8 cellular contexts compared by ENCODE assay signal in the genomic region with DNA sequence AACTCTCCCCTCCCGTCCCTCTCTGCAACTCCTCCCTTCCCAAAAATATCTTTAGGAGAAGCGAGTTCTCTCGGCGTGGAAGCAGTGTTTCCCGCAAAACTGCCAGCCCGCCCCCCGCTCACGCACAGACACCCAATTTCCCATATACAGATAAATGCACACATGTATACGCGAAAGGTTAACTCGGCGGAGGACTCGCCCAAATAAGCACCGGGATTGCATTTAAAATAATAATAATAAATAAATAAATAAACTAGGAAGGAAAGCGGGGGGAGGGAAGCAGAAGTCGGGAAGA.
A peak's percentile ranks its signal among the peaks of the same experiment; 100 is the strongest.
DNase-seq lines count a peak whose midpoint lies in the region; ATAC-seq and TF ChIP-seq lines count a peak whose summit lies in the region.

No MANE protein-coding gene starts in this region.

- under 1% methylated on average over 16 of the region's 16 CpGs for WGBS in liver
- WGBS in thymus: 2% methylated on average over 16 of the region's 16 CpGs

- H3K9me3 Mint-ChIP-seq in activated CD8-positive, alpha-beta memory T cell treated with anti-CD3 and anti-CD28 coated beads, Interleukin-2, amount 10 ng/mL, durations not matched to agents 7 days and 5 days (ENCODE audit: low read depth): no peaks in the 10 kb centered on the region

- H3K36me3 ChIP-seq in liver (ENCODE audit: control insufficient read depth in 4 of 4, insufficient read depth in 3 of 4, low read depth in 1 of 4, low read length in 3 of 4) (no peaks in the 10 kb centered on the region), thymus (ENCODE audit: control insufficient read depth, insufficient read depth) (peaks cover 3% of the 10 kb centered on the region)

- H3K27me3 ChIP-seq in liver (ENCODE audit: control insufficient read depth in 4 of 4, insufficient read depth in 4 of 4, low read length in 3 of 4) (no peaks in the 10 kb centered on the region), thymus (ENCODE audit: control insufficient read depth, insufficient read depth) (no peaks in the 10 kb centered on the region)

- DNase-seq in activated CD8-positive, alpha-beta memory T cell treated with anti-CD3 and anti-CD28 coated beads, Interleukin-2, amount 10 ng/mL, durations not matched to agents 7 days and 5 days: no peak
- DNase-seq in activated CD8-positive, alpha-beta memory T cell treated with anti-CD3 and anti-CD28 coated beads, Interleukin-2, amount 50 U/mL, for 4 hours: no peak
- no peak for DNase-seq in astrocyte of the spinal cord (ENCODE audit: low read depth, low spot score)
- DNase-seq in A172 (ENCODE audit: low spot score): no peak
- DNase-seq in NCI-H774 (lab: John Stamatoyannopoulos, UW): no peak

- peak overlapping the region; percentile 58 for H3K4me3 ChIP-seq in astrocyte of the spinal cord (ENCODE audit: low read depth, low read length)
- peak overlapping the region; percentile 67 to 87 (median 78) for H3K4me3 ChIP-seq in liver (ENCODE audit: low read depth in 1 of 3, low read length in 3 of 3)
- H3K4me3 ChIP-seq in thymus (ENCODE audit: low read length): peak overlapping the region; percentile 52

- H3K36me3 Mint-ChIP-seq in activated CD8-positive, alpha-beta memory T cell treated with anti-CD3 and anti-CD28 coated beads, Interleukin-2, amount 10 ng/mL, durations not matched to agents 7 days and 5 days: peaks cover 15% of the 10 kb centered on the region

- CTCF ChIA-PET in activated CD8-positive, alpha-beta memory T cell treated with anti-CD3 and anti-CD28 coated beads, Interleukin-2, amount 10 ng/mL, durations not matched to agents 7 days and 5 days (lab: Charles Lee): interaction anchor here (1.0 to 1.9 kb wide), 6 partner anchors 8 to 43 kb away, joined by 3 to 8 read pairs (median 4); no protein-coding TSS in a partner anchor

- peaks cover 2% of the 10 kb centered on the region for H3K27me3 Mint-ChIP-seq in activated CD8-positive, alpha-beta memory T cell treated with anti-CD3 and anti-CD28 coated beads, Interleukin-2, amount 10 ng/mL, durations not matched to agents 7 days and 5 days

- no peaks in the 10 kb centered on the region for H3K9me3 ChIP-seq in liver (ENCODE audit: control insufficient read depth in 4 of 4, low read length in 3 of 4)
- no peaks in the 10 kb centered on the region for H3K9me3 ChIP-seq in thymus (ENCODE audit: control insufficient read depth)

- H3K4me1 Mint-ChIP-seq in activated CD8-positive, alpha-beta memory T cell treated with anti-CD3 and anti-CD28 coated beads, Interleukin-2, amount 10 ng/mL, durations not matched to agents 7 days and 5 days: peaks cover 35% of the 10 kb centered on the region

- H3K9ac ChIP-seq in liver (ENCODE audit: low read depth in 1 of 2, low read length in 2 of 2): peak overlapping the region in 1 of 2 donors; percentile 22

- H3K4me3 Mint-ChIP-seq in activated CD8-positive, alpha-beta memory T cell treated with anti-CD3 and anti-CD28 coated beads, Interleukin-2, amount 10 ng/mL, durations not matched to agents 7 days and 5 days: peak overlapping the region; percentile 84

- ATAC-seq in activated CD8-positive, alpha-beta memory T cell treated with anti-CD3 and anti-CD28 coated beads, Interleukin-2, amount 10 ng/mL, durations not matched to agents 7 days and 5 days: no peak
- no peak for ATAC-seq in GM18861 (IDR thresholded peaks at IDR 0.05; ENCODE audit: unreplicated experiment)

- peak overlapping the region; percentile 57 for H3K27ac Mint-ChIP-seq in activated CD8-positive, alpha-beta memory T cell treated with anti-CD3 and anti-CD28 coated beads, Interleukin-2, amount 10 ng/mL, durations not matched to agents 7 days and 5 days

- H3K4me1 ChIP-seq in liver (ENCODE audit: control insufficient read depth in 4 of 4, insufficient read depth in 4 of 4, low read length in 3 of 4) (peaks cover 4 to 21% (median 16%) of the 10 kb centered on the region in 4 donors), thymus (ENCODE audit: control insufficient read depth, insufficient read depth, low read length) (peaks cover 7% of the 10 kb centered on the region)

- TF ChIP-seq RAD21 in liver (IDR thresholded peaks at IDR 0.05): no peak

- TF ChIP-seq CTCF in astrocyte of the spinal cord (IDR thresholded peaks at IDR 0.05; ENCODE audit: low read depth, low read length) (no peak), liver (IDR thresholded peaks at IDR 0.05; ENCODE audit: low read depth, low read length, missing input control) (no peak)

- in situ Hi-C loops in astrocyte of the spinal cord (cut with HindIII; ENCODE audit: low sequenced_read_pairs): no loop called here

- H3K27ac ChIP-seq in liver (ENCODE audit: low read depth in 1 of 2, low read length in 2 of 2) (no peak overlapping the region), thymus (ENCODE audit: low read depth) (no peak overlapping the region)

TF ChIP-seq in liver, 16 proteins besides CTCF, POLR2A, EP300 and RAD21:
- no peak for TF ChIP-seq SP1 (IDR thresholded peaks at IDR 0.05)
- no peak for TF ChIP-seq FOXA2 (IDR thresholded peaks at IDR 0.05)
- TF ChIP-seq, protein P1, sequence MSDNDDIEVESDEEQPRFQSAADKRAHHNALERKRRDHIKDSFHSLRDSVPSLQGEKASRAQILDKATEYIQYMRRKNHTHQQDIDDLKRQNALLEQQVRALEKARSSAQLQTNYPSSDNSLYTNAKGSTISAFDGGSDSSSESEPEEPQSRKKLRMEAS (IDR thresholded peaks at IDR 0.05): no peak
- TF ChIP-seq, protein P2, sequence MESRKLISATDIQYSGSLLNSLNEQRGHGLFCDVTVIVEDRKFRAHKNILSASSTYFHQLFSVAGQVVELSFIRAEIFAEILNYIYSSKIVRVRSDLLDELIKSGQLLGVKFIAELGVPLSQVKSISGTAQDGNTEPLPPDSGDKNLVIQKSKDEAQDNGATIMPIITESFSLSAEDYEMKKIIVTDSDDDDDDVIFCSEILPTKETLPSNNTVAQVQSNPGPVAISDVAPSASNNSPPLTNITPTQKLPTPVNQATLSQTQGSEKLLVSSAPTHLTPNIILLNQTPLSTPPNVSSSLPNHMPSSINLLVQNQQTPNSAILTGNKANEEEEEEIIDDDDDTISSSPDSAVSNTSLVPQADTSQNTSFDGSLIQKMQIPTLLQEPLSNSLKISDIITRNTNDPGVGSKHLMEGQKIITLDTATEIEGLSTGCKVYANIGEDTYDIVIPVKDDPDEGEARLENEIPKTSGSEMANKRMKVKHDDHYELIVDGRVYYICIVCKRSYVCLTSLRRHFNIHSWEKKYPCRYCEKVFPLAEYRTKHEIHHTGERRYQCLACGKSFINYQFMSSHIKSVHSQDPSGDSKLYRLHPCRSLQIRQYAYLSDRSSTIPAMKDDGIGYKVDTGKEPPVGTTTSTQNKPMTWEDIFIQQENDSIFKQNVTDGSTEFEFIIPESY (IDR thresholded peaks at IDR 0.05): no peak
- no peak for TF ChIP-seq JUND (IDR thresholded peaks at IDR 0.05)
